In the genomic region with DNA sequence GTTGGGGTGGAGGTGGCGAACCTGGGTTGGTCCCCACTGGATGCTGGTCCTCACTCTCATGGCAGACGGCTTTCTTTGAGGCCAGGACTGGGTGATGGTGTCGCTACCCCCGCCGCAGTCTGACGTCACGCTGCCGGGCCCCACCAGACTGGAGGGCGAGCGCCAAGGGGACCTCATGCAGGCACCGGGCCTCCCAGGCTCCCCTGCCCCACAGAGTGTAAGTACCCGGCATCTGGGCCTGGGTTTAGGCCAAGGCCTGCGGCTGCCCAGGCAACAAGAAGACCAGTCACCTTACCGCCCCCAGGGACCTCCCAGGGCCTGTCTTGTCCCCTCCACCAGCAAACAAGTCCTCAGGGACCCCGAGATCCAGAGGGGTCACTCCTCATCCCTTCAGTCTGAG, we compare ENCODE assay signal across 26 cellular contexts. TPM values are rescaled to one million over a fixed set of nuclear protein-coding genes. Genes with fewer than 3 reads are reported as not detected.
DNase-seq lines count a peak whose midpoint lies in the region; ATAC-seq and TF ChIP-seq lines count a peak whose summit lies in the region.
"Had no signal": no experiment of that assay in that cellular context is flagged by ENCODE, and none has a peak within 500 bp of the region (broad histone marks: within the 10 kb centered on the region; RNA-seq: fewer than 3 reads in every experiment).

No MANE protein-coding gene starts in this region.

- no peaks in the 10 kb centered on the region for H3K9me3 ChIP-seq in neural progenitor cell (ENCODE audit: low read depth)
- H3K9me3 ChIP-seq: BLaER1 treated with 17β-estradiol and CSF1 and Interleukin-3, amounts not matched to agents 10 nM and 100 nM; HAP-1; SK-N-SH had no signal

- no peak overlapping the region for H2AFZ ChIP-seq in neural progenitor cell (replicated peaks)

- in situ Hi-C loops in GM13976 (cut with MboI; ENCODE audit: low sequenced_read_pairs, unreplicated experiment): no loop called here

- POLR2A ChIA-PET in RWPE1 (lab: Yijun Ruan, JAX; ENCODE audit: low non-redundant PET): no interaction called here

- H4K20me1 ChIP-seq in neural progenitor cell (ENCODE audit: low read depth): no peaks in the 10 kb centered on the region
- H4K20me1 ChIP-seq: BLaER1 treated with 17β-estradiol and CSF1 and Interleukin-3, amounts not matched to agents 10 nM and 100 nM had no signal

- H3K27me3 ChIP-seq in neural progenitor cell: no peaks in the 10 kb centered on the region
- H3K27me3 ChIP-seq: BLaER1 treated with 17β-estradiol and CSF1 and Interleukin-3, amounts not matched to agents 10 nM and 100 nM had no signal

- no peaks in the 10 kb centered on the region for H3K36me3 Mint-ChIP-seq in neural progenitor cell
- H3K36me3 Mint-ChIP-seq: CD4-positive, alpha-beta memory T cell had no signal

- ATAC-seq in Right ventricle myocardium superior (ENCODE audit: poor library complexity) (no peak), Right ventricle myocardium inferior (no peak)
- ATAC-seq: GM12878 had no signal

- no peaks in the 10 kb centered on the region for H3K9me3 Mint-ChIP-seq in neural progenitor cell
- H3K9me3 Mint-ChIP-seq: CD4-positive, alpha-beta memory T cell had no signal

- DNase-seq in Right ventricle myocardium superior (peak; percentile 27), Right ventricle myocardium inferior (ENCODE audit: missing footprints) (no peak), RWPE1 (ENCODE audit: low spot score) (no peak), neural progenitor cell (ENCODE audit: low spot score) (no peak), NCI-H1436 treated with DMSO at 0.1 percent for 48 hours (lab: John Stamatoyannopoulos, UW) (no peak), GM13976 (ENCODE audit: low spot score) (no peak), DMS53 (lab: John Stamatoyannopoulos, UW) (no peak)
- DNase-seq: AML-193; CD4-positive, alpha-beta memory T cell; COR-L47; DMS79; EL; GDM1; GOT3; IMR-90; KG1; MM.1S; NCI-H1694; NCI-H2029 treated with DMSO at 0.1 percent for 48 hours; NCI-H2227 treated with DMSO at 0.1 percent for 48 hours; NCI-H526 treated with DMSO at 0.1 percent for 48 hours; SK-N-SH had no signal

- no peaks in the 10 kb centered on the region for H3K79me2 ChIP-seq in neural progenitor cell (ENCODE audit: low read depth)

- no peak overlapping the region for H3K4me2 ChIP-seq in neural progenitor cell
- H3K4me2 ChIP-seq: BLaER1 treated with 17β-estradiol and CSF1 and Interleukin-3, amounts not matched to agents 10 nM and 100 nM; SK-N-SH had no signal

- CTCF ChIA-PET in RWPE1 (lab: Yijun Ruan, JAX): no interaction called here

- no peak overlapping the region for H3K4me3 ChIP-seq in neural progenitor cell
- H3K4me3 ChIP-seq: BLaER1 treated with 17β-estradiol and CSF1 and Interleukin-3, amounts not matched to agents 10 nM and 100 nM; GM12878; HAP-1 had no signal

- no peak overlapping the region for H3K9ac ChIP-seq in neural progenitor cell
- H3K9ac ChIP-seq: BLaER1 treated with 17β-estradiol and CSF1 and Interleukin-3, amounts not matched to agents 10 nM and 100 nM; SK-N-SH had no signal

- peaks cover 12% of the 10 kb centered on the region for H3K27me3 Mint-ChIP-seq in neural progenitor cell (ENCODE audit: insufficient read depth, low read depth)
- H3K27me3 Mint-ChIP-seq: CD4-positive, alpha-beta memory T cell had no signal

- H3F3A ChIP-seq in neural progenitor cell (ENCODE audit: low read depth): no peaks in the 10 kb centered on the region

- intact Hi-C loops in Right ventricle myocardium superior (cut with DNase I) (no loop called here), Right ventricle myocardium inferior (cut with DNase I) (no loop called here)

- no peak overlapping the region for H3K4me3 Mint-ChIP-seq in neural progenitor cell
- H3K4me3 Mint-ChIP-seq: CD4-positive, alpha-beta memory T cell had no signal

- peak overlapping the region; percentile 69 for H3K27ac Mint-ChIP-seq in neural progenitor cell
- H3K27ac Mint-ChIP-seq: CD4-positive, alpha-beta memory T cell had no signal

- H3K4me1 ChIP-seq in neural progenitor cell: peaks cover 14% of the 10 kb centered on the region

- H3K36me3 ChIP-seq in neural progenitor cell: no peaks in the 10 kb centered on the region
- H3K36me3 ChIP-seq: BLaER1 treated with 17β-estradiol and CSF1 and Interleukin-3, amounts not matched to agents 10 nM and 100 nM; HAP-1 had no signal

- H3K27ac ChIP-seq in RWPE1: peak overlapping the region; percentile 80; the same call in 1 of the 2 replicates
- H3K27ac ChIP-seq in neural progenitor cell: no peak overlapping the region
- H3K27ac ChIP-seq: BLaER1 treated with 17β-estradiol and CSF1 and Interleukin-3, amounts not matched to agents 10 nM and 100 nM had no signal

- peaks cover 34% of the 10 kb centered on the region for H3K4me1 Mint-ChIP-seq in neural progenitor cell
- H3K4me1 Mint-ChIP-seq: CD4-positive, alpha-beta memory T cell had no signal

- TF ChIP-seq CTCF in RWPE1 (conservative IDR thresholded peaks at IDR 0.05; ENCODE audit: low read depth): no peak
- TF ChIP-seq CTCF in neural progenitor cell (IDR thresholded peaks at IDR 0.05): no peak
- no peak for TF ChIP-seq CTCF in GM13976 (IDR thresholded peaks at IDR 0.05; ENCODE audit: borderline replicate concordance, control extremely low read depth, extremely low read depth, insufficient read depth, missing control alignments)

RNA-seq across cellular contexts. Expression of gene FOXN1, which starts 17.7 kb away (rescaled TPM):
- total RNA-seq in Right ventricle myocardium superior: not detected
- not detected for total RNA-seq in Right ventricle myocardium inferior
- not detected in 2 replicates for total RNA-seq in neural progenitor cell (ENCODE audit: low replicate concordance)
- total RNA-seq: CD4-positive, alpha-beta memory T cell; GM12878; IMR-90; NCI-H460 had no signal

RNA-seq across cellular contexts. Expression of gene UNC119, which starts 28.5 kb away (rescaled TPM):
- total RNA-seq in Right ventricle myocardium superior (22.6 TPM), Right ventricle myocardium inferior (22.2 TPM), neural progenitor cell (ENCODE audit: low replicate concordance) (61.4 and 103 TPM in 2 replicates)

RNA-seq across cellular contexts. Expression of gene PIGS, which starts 47.4 kb away (rescaled TPM):
- total RNA-seq in Right ventricle myocardium superior (33.4 TPM), Right ventricle myocardium inferior (41.1 TPM), neural progenitor cell (ENCODE audit: low replicate concordance) (15.2 and 39.5 TPM in 2 replicates)

RNA-seq across cellular contexts. Expression of gene SLC13A2, which starts 50.4 kb away (rescaled TPM):
- total RNA-seq in Right ventricle myocardium superior (not detected), Right ventricle myocardium inferior (not detected), neural progenitor cell (ENCODE audit: low replicate concordance) (not detected in 2 replicates)
- total RNA-seq: CD4-positive, alpha-beta memory T cell; IMR-90; NCI-H460 had no signal

RNA-seq across cellular contexts. Expression of gene ALDOC, which starts 52.8 kb away (rescaled TPM):
- 353 TPM for total RNA-seq in Right ventricle myocardium superior
- 396 TPM for total RNA-seq in Right ventricle myocardium inferior
- total RNA-seq in neural progenitor cell (ENCODE audit: low replicate concordance): 38.6 and 66.6 TPM in 2 replicates
